In the genomic region with DNA sequence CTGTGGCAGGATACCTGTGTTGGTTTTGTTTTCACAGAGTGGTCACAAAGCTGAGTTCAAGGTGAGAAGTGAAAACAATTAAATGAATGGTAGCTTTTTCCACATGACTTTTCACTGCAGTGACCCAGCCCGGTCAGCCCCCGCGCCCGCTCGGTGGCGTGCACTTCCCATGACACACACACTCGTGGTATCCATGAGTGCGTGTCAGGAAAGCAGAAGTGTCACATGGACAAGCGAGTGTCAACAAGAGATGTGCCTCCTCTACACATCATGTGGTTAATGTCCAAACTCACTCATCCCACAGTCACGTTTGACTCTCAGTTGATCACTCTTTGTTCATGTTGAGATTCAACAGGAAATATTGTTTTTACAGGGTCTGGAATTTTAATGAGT, we compare ENCODE assay signal across 8 cellular contexts.
DNase-seq lines count a peak whose midpoint lies in the region; ATAC-seq and TF ChIP-seq lines count a peak whose summit lies in the region.

No MANE protein-coding gene starts in this region.

- TF ChIP-seq CTCF in epithelial cell of esophagus (IDR thresholded peaks at IDR 0.05; ENCODE audit: insufficient read depth, low read depth, low read length, missing control alignments): no peak

- no peak overlapping the region for H3K4me3 ChIP-seq in epithelial cell of esophagus (ENCODE audit: low read length)

- ATAC-seq in HG03135 (IDR thresholded peaks at IDR 0.05; ENCODE audit: unreplicated experiment): peak; percentile 53
- ATAC-seq in stimulated activated naive CD8-positive, alpha-beta T cell treated with anti-CD3 and anti-CD28 coated beads, Interleukin-15, Interleukin-2, amounts not matched to agents 100 U/mL and 50 U/mL, for 24 hours: peak; percentile 79

- peak; percentile 55 for DNase-seq in stimulated activated CD4-positive, alpha-beta T cell treated with anti-CD3 and anti-CD28 coated beads, Interleukin-1b, Interleukin-23, amount 100 ng/mL, for 48 hours
- DNase-seq in stimulated activated CD4-positive, alpha-beta T cell treated with anti-CD3 and anti-CD28 coated beads, Interleukin-2, amount 100 ng/mL, for 24 hours: no peak
- DNase-seq in epithelial cell of esophagus (ENCODE audit: low read depth): peak; percentile 65
- DNase-seq in stimulated activated naive CD8-positive, alpha-beta T cell treated with anti-CD3 and anti-CD28 coated beads, Interleukin-15, Interleukin-2, amounts not matched to agents 100 U/mL and 50 U/mL, for 24 hours: peak; percentile 65
- DNase-seq in T-helper 9 cell: no peak
- DNase-seq in DMS153 treated with DMSO at 0.1 percent for 48 hours (lab: John Stamatoyannopoulos, UW; ENCODE audit: unreplicated experiment): no peak
- DNase-seq in NCI-H446 treated with DMSO at 0.1 percent for 48 hours (lab: John Stamatoyannopoulos, UW): no peak

Comparison
In these comparisons a context has a peak if more than half of its experiments do, and no peak if none do; other contexts are left out.
1. DNase-seq: peak in stimulated activated CD4-positive, alpha-beta T cell treated with anti-CD3 and anti-CD28 coated beads, Interleukin-1b, Interleukin-23, amount 100 ng/mL, for 48 hours (single experiment), epithelial cell of esophagus (single experiment) and stimulated activated naive CD8-positive, alpha-beta T cell treated with anti-CD3 and anti-CD28 coated beads, Interleukin-15, Interleukin-2, amounts not matched to agents 100 U/mL and 50 U/mL, for 24 hours (single experiment); none in stimulated activated CD4-positive, alpha-beta T cell treated with anti-CD3 and anti-CD28 coated beads, Interleukin-2, amount 100 ng/mL, for 24 hours (0 of 2), T-helper 9 cell (single experiment), DMS153 treated with DMSO at 0.1 percent for 48 hours (single experiment) and NCI-H446 treated with DMSO at 0.1 percent for 48 hours (single experiment).